17 cellular contexts compared by ENCODE assay signal in the genomic region with DNA sequence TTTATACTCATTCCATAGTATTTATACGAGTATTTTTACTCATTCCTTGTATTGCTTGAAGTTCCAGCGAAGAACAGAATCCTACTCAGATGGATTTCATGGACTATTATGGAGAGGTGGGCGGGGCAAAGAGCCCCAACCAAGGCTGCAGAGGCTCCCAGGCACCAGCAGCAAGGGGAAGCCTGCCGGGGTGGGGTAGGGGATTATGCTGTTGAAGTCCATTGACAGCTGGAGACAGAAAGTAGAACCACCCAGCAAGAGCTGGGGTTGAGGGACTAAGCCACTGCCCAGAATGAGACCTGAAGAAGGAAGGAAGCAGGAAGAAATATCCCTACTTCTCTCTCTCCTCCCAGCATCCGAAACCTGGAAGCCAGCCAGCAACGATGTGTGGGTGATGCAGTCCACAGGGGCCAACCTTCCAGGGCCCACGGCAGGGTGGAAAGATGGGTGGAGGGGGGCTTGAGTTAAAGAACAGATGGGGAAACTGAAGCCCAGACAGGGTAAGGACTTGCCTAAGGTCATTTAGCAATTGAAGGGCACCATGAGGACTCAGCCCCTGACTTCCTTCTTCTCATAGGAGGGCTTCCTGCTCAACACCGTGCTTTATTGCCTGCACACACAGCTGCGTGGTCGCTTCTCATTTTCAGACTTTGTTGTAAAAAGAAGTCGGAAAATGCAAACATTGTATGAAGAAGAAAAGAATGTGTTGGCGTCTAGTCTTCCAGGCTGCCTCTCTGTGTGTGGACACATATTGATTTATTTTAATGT. TPM values are rescaled to one million over a fixed set of nuclear protein-coding genes. Genes with fewer than 3 reads are reported as not detected.
DNase-seq lines count a peak whose midpoint lies in the region; ATAC-seq and TF ChIP-seq lines count a peak whose summit lies in the region.
"Had no signal": no experiment of that assay in that cellular context is flagged by ENCODE, and none has a peak within 500 bp of the region (broad histone marks: within the 10 kb centered on the region; RNA-seq: fewer than 3 reads in every experiment).

No MANE protein-coding gene starts in this region.

- H3K9ac ChIP-seq in Loucy (ENCODE audit: low read depth, low read length, poor library complexity, severe bottlenecking) (no peak overlapping the region), SK-N-MC (ENCODE audit: insufficient read length) (no peak overlapping the region)

- H3K36me3 ChIP-seq in Loucy (ENCODE audit: insufficient read depth, low read length) (no peaks in the 10 kb centered on the region), SK-N-MC (ENCODE audit: insufficient read depth, low read length) (no peaks in the 10 kb centered on the region)
- H3K36me3 ChIP-seq: brain microvascular endothelial cell, heart right ventricle, left lung, thyroid gland had no signal

- no peaks in the 10 kb centered on the region for H3K9me2 ChIP-seq in Loucy (replicated peaks; ENCODE audit: low read depth, low read length)

- peak overlapping the region; percentile 96 for H3K27ac ChIP-seq in SK-N-MC
- H3K27ac ChIP-seq: 22Rv1, brain microvascular endothelial cell, heart right ventricle, thyroid gland had no signal

- peak; percentile 26 for DNase-seq in DMS 273 (lab: John Stamatoyannopoulos, UW; ENCODE audit: unreplicated experiment)
- no peak for DNase-seq in DMS 273 treated with DMSO at 0.1 percent for 48 hours (lab: John Stamatoyannopoulos, UW)
- no peak for DNase-seq in SK-N-MC (ENCODE audit: low read depth, low spot score)
- peak; percentile 19 for DNase-seq in renal cortical epithelial cell (ENCODE audit: low read depth)
- DNase-seq in head of caudate nucleus = no peak
- no peak for DNase-seq in ACHN
- DNase-seq: activated CD4-positive, alpha-beta T cell treated with anti-CD3 and anti-CD28 coated beads, Interleukin-2, amount 50 U/mL, for 48 hours; activated effector memory CD4-positive, alpha-beta T cell treated with Interleukin-2 at 50 U/mL for 16 hours; brain microvascular endothelial cell; heart right ventricle; HFFc6; left lung; NCI-H526; thyroid gland had no signal

- H3K9me3 ChIP-seq in Loucy (ENCODE audit: insufficient read depth, low read depth, low read length) = no peaks in the 10 kb centered on the region
- H3K9me3 ChIP-seq in SK-N-MC (ENCODE audit: low read depth, low read length) = no peaks in the 10 kb centered on the region
- H3K9me3 ChIP-seq: heart right ventricle, left lung, thyroid gland had no signal

- in situ Hi-C loops in ACHN (cut with HindIII; ENCODE audit: low pct_ligation_motif_present, low pct_unique_long_range_greater_than_20kb, low sequenced_read_pairs) = no loop called here

- peak overlapping the region; percentile 73 for H2AFZ ChIP-seq in Loucy (ENCODE audit: low read length)

- no peak for TF ChIP-seq CTCF in Loucy (conservative IDR thresholded peaks at IDR 0.05; ENCODE audit: low read length)

- no peaks in the 10 kb centered on the region for H4K20me1 ChIP-seq in Loucy (ENCODE audit: insufficient read depth, low read length, poor library complexity, severe bottlenecking)

- no peak overlapping the region for H3K4me3 ChIP-seq in Loucy (ENCODE audit: low read length, poor library complexity, severe bottlenecking)
- H3K4me3 ChIP-seq in SK-N-MC = peak overlapping the region; percentile 59
- H3K4me3 ChIP-seq: heart right ventricle, left lung, thyroid gland had no signal

- no peaks in the 10 kb centered on the region for H3F3A ChIP-seq in Loucy (ENCODE audit: low read depth)

- intact Hi-C loops in head of caudate nucleus (cut with DNase I) = no loop called here

- no peak overlapping the region for H3K4me2 ChIP-seq in Loucy (ENCODE audit: low read depth, low read length, poor library complexity, severe bottlenecking)

- H3K79me2 ChIP-seq in Loucy (ENCODE audit: insufficient read depth, low read length) = no peaks in the 10 kb centered on the region

- H3K4me1 ChIP-seq in Loucy (ENCODE audit: insufficient read depth, low read length, poor library complexity, severe bottlenecking) = peaks cover 20% of the 10 kb centered on the region
- H3K4me1 ChIP-seq: thyroid gland had no signal

- H3K27me3 ChIP-seq in Loucy (ENCODE audit: insufficient read depth, low read length, poor library complexity, severe bottlenecking) = no peaks in the 10 kb centered on the region
- H3K27me3 ChIP-seq: brain microvascular endothelial cell, thyroid gland had no signal

- ATAC-seq in GM18517 (IDR thresholded peaks at IDR 0.05; ENCODE audit: unreplicated experiment) = no peak

RNA-seq across cellular contexts. Expression of a gene that starts 18.3 kb away (rescaled TPM):
- not detected in 2 replicates for total RNA-seq in renal cortical epithelial cell
- total RNA-seq: heart right ventricle, HFFc6, left lung, thyroid gland had no signal

Comparison
In these comparisons a context has a peak if more than half of its experiments do, and no peak if none do; other contexts are left out.
1. DNase-seq: peak in DMS 273 (single experiment) and renal cortical epithelial cell (single experiment); none in DMS 273 treated with DMSO at 0.1 percent for 48 hours (single experiment), SK-N-MC (single experiment), head of caudate nucleus (0 of 42) and ACHN (single experiment).